In the genomic region with DNA sequence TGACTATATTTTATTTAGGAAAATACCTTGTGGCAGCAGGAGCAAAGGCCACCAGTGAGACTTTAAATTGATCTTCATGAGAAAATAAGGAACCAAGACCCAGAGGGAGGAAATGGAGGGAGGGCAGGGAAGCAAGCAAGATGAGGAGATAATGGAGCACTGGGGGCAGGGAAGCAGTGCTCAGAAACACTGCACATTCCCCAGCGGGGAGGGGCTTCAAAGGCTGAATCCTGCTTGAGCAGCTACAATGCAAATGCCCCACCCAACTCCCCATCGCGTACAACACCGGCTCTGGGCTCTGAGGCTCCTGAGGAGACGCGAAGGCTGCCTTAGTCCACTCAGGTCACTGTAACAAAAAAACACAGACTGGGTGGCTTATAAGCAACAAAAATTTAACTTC, we compare ENCODE assay signal across 1 cellular context.
TF ChIP-seq lines count a peak whose summit lies in the region.

No MANE protein-coding gene starts in this region.

TF ChIP-seq in GM23338, 12 proteins besides CTCF, POLR2A, EP300 and RAD21:
- TF ChIP-seq, protein P1, sequence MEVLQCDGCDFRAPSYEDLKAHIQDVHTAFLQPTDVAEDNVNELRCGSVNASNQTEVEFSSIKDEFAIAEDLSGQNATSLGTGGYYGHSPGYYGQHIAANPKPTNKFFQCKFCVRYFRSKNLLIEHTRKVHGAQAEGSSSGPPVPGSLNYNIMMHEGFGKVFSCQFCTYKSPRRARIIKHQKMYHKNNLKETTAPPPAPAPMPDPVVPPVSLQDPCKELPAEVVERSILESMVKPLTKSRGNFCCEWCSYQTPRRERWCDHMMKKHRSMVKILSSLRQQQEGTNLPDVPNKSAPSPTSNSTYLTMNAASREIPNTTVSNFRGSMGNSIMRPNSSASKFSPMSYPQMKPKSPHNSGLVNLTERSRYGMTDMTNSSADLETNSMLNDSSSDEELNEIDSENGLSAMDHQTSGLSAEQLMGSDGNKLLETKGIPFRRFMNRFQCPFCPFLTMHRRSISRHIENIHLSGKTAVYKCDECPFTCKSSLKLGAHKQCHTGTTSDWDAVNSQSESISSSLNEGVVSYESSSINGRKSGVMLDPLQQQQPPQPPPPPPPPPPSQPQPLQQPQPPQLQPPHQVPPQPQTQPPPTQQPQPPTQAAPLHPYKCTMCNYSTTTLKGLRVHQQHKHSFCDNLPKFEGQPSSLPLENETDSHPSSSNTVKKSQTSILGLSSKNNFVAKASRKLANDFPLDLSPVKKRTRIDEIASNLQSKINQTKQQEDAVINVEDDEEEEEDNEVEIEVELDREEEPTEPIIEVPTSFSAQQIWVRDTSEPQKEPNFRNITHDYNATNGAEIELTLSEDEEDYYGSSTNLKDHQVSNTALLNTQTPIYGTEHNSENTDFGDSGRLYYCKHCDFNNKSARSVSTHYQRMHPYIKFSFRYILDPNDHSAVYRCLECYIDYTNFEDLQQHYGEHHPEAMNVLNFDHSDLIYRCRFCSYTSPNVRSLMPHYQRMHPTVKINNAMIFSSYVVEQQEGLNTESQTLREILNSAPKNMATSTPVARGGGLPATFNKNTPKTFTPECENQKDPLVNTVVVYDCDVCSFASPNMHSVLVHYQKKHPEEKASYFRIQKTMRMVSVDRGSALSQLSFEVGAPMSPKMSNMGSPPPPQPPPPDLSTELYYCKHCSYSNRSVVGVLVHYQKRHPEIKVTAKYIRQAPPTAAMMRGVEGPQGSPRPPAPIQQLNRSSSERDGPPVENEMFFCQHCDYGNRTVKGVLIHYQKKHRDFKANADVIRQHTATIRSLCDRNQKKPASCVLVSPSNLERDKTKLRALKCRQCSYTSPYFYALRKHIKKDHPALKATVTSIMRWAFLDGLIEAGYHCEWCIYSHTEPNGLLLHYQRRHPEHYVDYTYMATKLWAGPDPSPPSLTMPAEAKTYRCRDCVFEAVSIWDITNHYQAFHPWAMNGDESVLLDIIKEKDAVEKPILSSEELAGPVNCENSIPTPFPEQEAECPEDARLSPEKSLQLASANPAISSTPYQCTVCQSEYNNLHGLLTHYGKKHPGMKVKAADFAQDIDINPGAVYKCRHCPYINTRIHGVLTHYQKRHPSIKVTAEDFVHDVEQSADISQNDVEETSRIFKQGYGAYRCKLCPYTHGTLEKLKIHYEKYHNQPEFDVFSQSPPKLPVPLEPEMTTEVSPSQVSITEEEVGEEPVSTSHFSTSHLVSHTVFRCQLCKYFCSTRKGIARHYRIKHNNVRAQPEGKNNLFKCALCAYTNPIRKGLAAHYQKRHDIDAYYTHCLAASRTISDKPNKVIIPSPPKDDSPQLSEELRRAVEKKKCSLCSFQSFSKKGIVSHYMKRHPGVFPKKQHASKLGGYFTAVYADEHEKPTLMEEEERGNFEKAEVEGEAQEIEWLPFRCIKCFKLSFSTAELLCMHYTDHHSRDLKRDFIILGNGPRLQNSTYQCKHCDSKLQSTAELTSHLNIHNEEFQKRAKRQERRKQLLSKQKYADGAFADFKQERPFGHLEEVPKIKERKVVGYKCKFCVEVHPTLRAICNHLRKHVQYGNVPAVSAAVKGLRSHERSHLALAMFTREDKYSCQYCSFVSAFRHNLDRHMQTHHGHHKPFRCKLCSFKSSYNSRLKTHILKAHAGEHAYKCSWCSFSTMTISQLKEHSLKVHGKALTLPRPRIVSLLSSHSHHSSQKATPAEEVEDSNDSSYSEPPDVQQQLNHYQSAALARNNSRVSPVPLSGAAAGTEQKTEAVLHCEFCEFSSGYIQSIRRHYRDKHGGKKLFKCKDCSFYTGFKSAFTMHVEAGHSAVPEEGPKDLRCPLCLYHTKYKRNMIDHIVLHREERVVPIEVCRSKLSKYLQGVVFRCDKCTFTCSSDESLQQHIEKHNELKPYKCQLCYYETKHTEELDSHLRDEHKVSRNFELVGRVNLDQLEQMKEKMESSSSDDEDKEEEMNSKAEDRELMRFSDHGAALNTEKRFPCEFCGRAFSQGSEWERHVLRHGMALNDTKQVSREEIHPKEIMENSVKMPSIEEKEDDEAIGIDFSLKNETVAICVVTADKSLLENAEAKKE (CRISPR knock-in tag; IDR thresholded peaks at IDR 0.05) = no peak
- no peak for TF ChIP-seq POLR2AphosphoS5 (IDR thresholded peaks at IDR 0.05; ENCODE audit: low read depth)
- TF ChIP-seq ZNF331 (CRISPR knock-in tag; IDR thresholded peaks at IDR 0.05; ENCODE audit: low read depth) = no peak
- TF ChIP-seq EZH2 (IDR thresholded peaks at IDR 0.05; ENCODE audit: low read depth, unreplicated experiment) = no peak
- no peak for TF ChIP-seq STAT1 (IDR thresholded peaks at IDR 0.05; ENCODE audit: unreplicated experiment)
- TF ChIP-seq, protein P2, sequence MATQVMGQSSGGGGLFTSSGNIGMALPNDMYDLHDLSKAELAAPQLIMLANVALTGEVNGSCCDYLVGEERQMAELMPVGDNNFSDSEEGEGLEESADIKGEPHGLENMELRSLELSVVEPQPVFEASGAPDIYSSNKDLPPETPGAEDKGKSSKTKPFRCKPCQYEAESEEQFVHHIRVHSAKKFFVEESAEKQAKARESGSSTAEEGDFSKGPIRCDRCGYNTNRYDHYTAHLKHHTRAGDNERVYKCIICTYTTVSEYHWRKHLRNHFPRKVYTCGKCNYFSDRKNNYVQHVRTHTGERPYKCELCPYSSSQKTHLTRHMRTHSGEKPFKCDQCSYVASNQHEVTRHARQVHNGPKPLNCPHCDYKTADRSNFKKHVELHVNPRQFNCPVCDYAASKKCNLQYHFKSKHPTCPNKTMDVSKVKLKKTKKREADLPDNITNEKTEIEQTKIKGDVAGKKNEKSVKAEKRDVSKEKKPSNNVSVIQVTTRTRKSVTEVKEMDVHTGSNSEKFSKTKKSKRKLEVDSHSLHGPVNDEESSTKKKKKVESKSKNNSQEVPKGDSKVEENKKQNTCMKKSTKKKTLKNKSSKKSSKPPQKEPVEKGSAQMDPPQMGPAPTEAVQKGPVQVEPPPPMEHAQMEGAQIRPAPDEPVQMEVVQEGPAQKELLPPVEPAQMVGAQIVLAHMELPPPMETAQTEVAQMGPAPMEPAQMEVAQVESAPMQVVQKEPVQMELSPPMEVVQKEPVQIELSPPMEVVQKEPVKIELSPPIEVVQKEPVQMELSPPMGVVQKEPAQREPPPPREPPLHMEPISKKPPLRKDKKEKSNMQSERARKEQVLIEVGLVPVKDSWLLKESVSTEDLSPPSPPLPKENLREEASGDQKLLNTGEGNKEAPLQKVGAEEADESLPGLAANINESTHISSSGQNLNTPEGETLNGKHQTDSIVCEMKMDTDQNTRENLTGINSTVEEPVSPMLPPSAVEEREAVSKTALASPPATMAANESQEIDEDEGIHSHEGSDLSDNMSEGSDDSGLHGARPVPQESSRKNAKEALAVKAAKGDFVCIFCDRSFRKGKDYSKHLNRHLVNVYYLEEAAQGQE (IDR thresholded peaks at IDR 0.05; ENCODE audit: unreplicated experiment) = no peak
- TF ChIP-seq JUNB (IDR thresholded peaks at IDR 0.05; ENCODE audit: unreplicated experiment) = no peak
TF ChIP-seq in GM23338: peak in this region for 0.
